35 cellular contexts compared by ENCODE assay signal in the genomic region with DNA sequence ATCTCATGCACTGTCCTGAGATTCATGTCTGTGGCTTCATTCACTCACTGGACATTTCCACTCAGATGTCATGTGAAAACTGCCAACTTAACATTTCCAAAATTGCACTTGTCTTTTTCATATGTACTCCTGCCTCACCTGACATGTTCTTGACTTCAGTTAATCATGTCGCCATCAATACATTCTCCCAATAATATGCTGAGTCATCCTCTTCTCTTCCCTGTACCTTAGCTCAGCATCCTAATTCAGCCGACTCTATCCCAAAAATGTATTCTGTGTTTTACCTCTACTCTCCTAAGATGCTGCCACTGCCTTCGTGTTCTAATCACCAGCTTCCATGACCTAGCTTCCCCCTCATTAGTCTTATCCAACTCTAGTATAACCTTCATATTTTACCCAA.
"Had no signal": no experiment of that assay in that cellular context is flagged by ENCODE, and none has a peak within 500 bp of the region (broad histone marks: within the 10 kb centered on the region; RNA-seq: fewer than 3 reads in every experiment).

No MANE protein-coding gene starts in this region.

- H3K27me3 ChIP-seq: body of pancreas, esophagus muscularis mucosa, gastrocnemius medialis had no signal

- H3K4me3 Mint-ChIP-seq: activated B cell treated with CpG ODN at 0.5 μM for 24 hours; activated CD8-positive, alpha-beta T cell treated with anti-CD3 and anti-CD28 coated beads for 36 hours; activated naive CD4-positive, alpha-beta T cell treated with anti-CD3 and anti-CD28 coated beads for 36 hours; activated naive CD4-positive, alpha-beta T cell treated with anti-CD3 and anti-CD28 coated beads, Interleukin-2, amount 50 U/mL, for 24 hours; activated naive CD8-positive, alpha-beta T cell treated with anti-CD3 and anti-CD28 coated beads for 36 hours; activated naive CD8-positive, alpha-beta T cell treated with anti-CD3 and anti-CD28 coated beads, Interleukin-2, amount 50 U/mL, for 24 hours; activated T-helper 1 cell treated with anti-CD3 and anti-CD28 coated beads, Interleukin-12 subunit alpha, Interleukin-12 subunit beta, Interleukin-2, Interleukin-4 antibody, amounts not matched to agents 30 ng/mL and 10 ng/mL and 1 ng/mL, durations not matched to agents 14 hours and 24 hours and 36 hours; effector memory CD8-positive, alpha-beta T cell; T-helper 17 cell; T-helper 2 cell treated with Interferon-gamma antibody and Interleukin-4, amounts not matched to agents 5 μg/mL and 100 μg/mL, for 36 hours had no signal

- H3K9me3 Mint-ChIP-seq: activated T-helper 1 cell treated with anti-CD3 and anti-CD28 coated beads, Interleukin-12 subunit alpha, Interleukin-12 subunit beta, Interleukin-2, Interleukin-4 antibody, amounts not matched to agents 30 ng/mL and 10 ng/mL and 1 ng/mL, durations not matched to agents 14 hours and 24 hours and 36 hours had no signal

- ATAC-seq: activated CD4-positive, CD25-positive, alpha-beta regulatory T cell treated with anti-CD3 and anti-CD28 coated beads, Interleukin-2, amount 50 U/mL, for 24 hours; activated CD8-positive, alpha-beta T cell treated with anti-CD3 and anti-CD28 coated beads for 36 hours; activated naive CD8-positive, alpha-beta T cell treated with anti-CD3 and anti-CD28 coated beads, Interleukin-2, amount 50 U/mL, for 24 hours; body of pancreas; effector memory CD8-positive, alpha-beta T cell; foreskin keratinocyte; gastrocnemius medialis; T-helper 17 cell had no signal

- H3K27me3 Mint-ChIP-seq: activated B cell treated with CpG ODN at 0.5 μM for 24 hours; activated CD8-positive, alpha-beta T cell treated with anti-CD3 and anti-CD28 coated beads for 36 hours; activated naive CD4-positive, alpha-beta T cell treated with anti-CD3 and anti-CD28 coated beads, Interleukin-2, amount 50 U/mL, for 24 hours; activated naive CD8-positive, alpha-beta T cell treated with anti-CD3 and anti-CD28 coated beads for 36 hours; activated naive CD8-positive, alpha-beta T cell treated with anti-CD3 and anti-CD28 coated beads, Interleukin-2, amount 50 U/mL, for 24 hours; effector memory CD8-positive, alpha-beta T cell; T-helper 17 cell had no signal

- DNase-seq: activated B cell treated with CpG ODN at 0.5 μM for 24 hours; activated CD4-positive, alpha-beta T cell treated with anti-CD3 and anti-CD28 coated beads for 48 hours; activated CD4-positive, alpha-beta T cell treated with anti-CD3 and anti-CD28 coated beads, Interleukin-2, amount 50 U/mL, for 1 hour; activated CD4-positive, alpha-beta T cell treated with anti-CD3 and anti-CD28 coated beads, Interleukin-2, amount 50 U/mL, for 48 hours; activated CD8-positive, alpha-beta memory T cell treated with anti-CD3 and anti-CD28 coated beads for 24 hours; activated CD8-positive, alpha-beta T cell treated with anti-CD3 and anti-CD28 coated beads for 36 hours; activated effector memory CD4-positive, alpha-beta T cell treated with anti-CD3 and anti-CD28 coated beads, Interleukin-2, amount 50 U/mL, for 16 hours; activated naive CD4-positive, alpha-beta T cell treated with anti-CD3 and anti-CD28 coated beads for 36 hours; activated naive CD8-positive, alpha-beta T cell treated with anti-CD3 and anti-CD28 coated beads for 36 hours; activated naive CD8-positive, alpha-beta T cell treated with anti-CD3 and anti-CD28 coated beads, Interleukin-2, amount 50 U/mL, for 24 hours; activated T-cell treated with anti-CD3 and anti-CD28 coated beads, Interleukin-2, amount 50 U/mL, for 48 hours; adrenal gland; amygdala; aorta; body of pancreas; caudate nucleus; cortex of kidney; dermis blood vessel endothelial cell; effector CD4-positive, alpha-beta T cell; effector memory CD8-positive, alpha-beta T cell; erythroblast; foreskin keratinocyte; gastrocnemius medialis; glutamatergic neuron; T-helper 1 cell; T-helper 17 cell; T1000; WERI-Rb-1 had no signal

- FAIRE-seq: colon had no signal

- H3K9me3 ChIP-seq: adrenal gland, body of pancreas, esophagus muscularis mucosa, gastrocnemius medialis had no signal

- H3K4me3 ChIP-seq: adrenal gland, body of pancreas, esophagus muscularis mucosa, gastrocnemius medialis had no signal

- H3K27ac Mint-ChIP-seq: activated B cell treated with CpG ODN at 0.5 μM for 24 hours; activated CD8-positive, alpha-beta T cell treated with anti-CD3 and anti-CD28 coated beads for 36 hours; activated naive CD4-positive, alpha-beta T cell treated with anti-CD3 and anti-CD28 coated beads for 36 hours; activated naive CD4-positive, alpha-beta T cell treated with anti-CD3 and anti-CD28 coated beads, Interleukin-2, amount 50 U/mL, for 24 hours; activated naive CD8-positive, alpha-beta T cell treated with anti-CD3 and anti-CD28 coated beads for 36 hours; activated naive CD8-positive, alpha-beta T cell treated with anti-CD3 and anti-CD28 coated beads, Interleukin-2, amount 50 U/mL, for 24 hours; activated T-helper 1 cell treated with anti-CD3 and anti-CD28 coated beads, Interleukin-12 subunit alpha, Interleukin-12 subunit beta, Interleukin-2, Interleukin-4 antibody, amounts not matched to agents 30 ng/mL and 10 ng/mL and 1 ng/mL, durations not matched to agents 14 hours and 24 hours and 36 hours; activated T-helper 2 cell treated with anti-CD3 and anti-CD28 coated beads, Interferon-gamma antibody, Interleukin-2, Interleukin-4, amounts not matched to agents 10 μg/mL and 5 μg/mL and 100 μg/mL, durations not matched to agents 14 hours and 24 hours and 36 hours; effector memory CD8-positive, alpha-beta T cell; T-helper 17 cell; T-helper 2 cell treated with Interferon-gamma antibody and Interleukin-4, amounts not matched to agents 5 μg/mL and 100 μg/mL, for 36 hours had no signal

- H3K4me1 ChIP-seq: adrenal gland, body of pancreas, foreskin keratinocyte, gastrocnemius medialis had no signal

- H3K36me3 Mint-ChIP-seq: activated naive CD4-positive, alpha-beta T cell treated with anti-CD3 and anti-CD28 coated beads, Interleukin-2, amount 50 U/mL, for 24 hours; activated naive CD8-positive, alpha-beta T cell treated with anti-CD3 and anti-CD28 coated beads for 36 hours had no signal

- H3K4me1 Mint-ChIP-seq: activated B cell treated with CpG ODN at 0.5 μM for 24 hours; activated naive CD4-positive, alpha-beta T cell treated with anti-CD3 and anti-CD28 coated beads, Interleukin-2, amount 50 U/mL, for 24 hours; activated naive CD8-positive, alpha-beta T cell treated with anti-CD3 and anti-CD28 coated beads for 36 hours; activated naive CD8-positive, alpha-beta T cell treated with anti-CD3 and anti-CD28 coated beads, Interleukin-2, amount 50 U/mL, for 24 hours; T-helper 17 cell had no signal

- H3K27ac ChIP-seq: adrenal gland, body of pancreas, esophagus muscularis mucosa, foreskin keratinocyte, gastrocnemius medialis, WERI-Rb-1 had no signal

- H3K36me3 ChIP-seq: adrenal gland, esophagus muscularis mucosa, gastrocnemius medialis, WERI-Rb-1 had no signal
